ENCODE assay signal across 8 cellular contexts in the genomic region with DNA sequence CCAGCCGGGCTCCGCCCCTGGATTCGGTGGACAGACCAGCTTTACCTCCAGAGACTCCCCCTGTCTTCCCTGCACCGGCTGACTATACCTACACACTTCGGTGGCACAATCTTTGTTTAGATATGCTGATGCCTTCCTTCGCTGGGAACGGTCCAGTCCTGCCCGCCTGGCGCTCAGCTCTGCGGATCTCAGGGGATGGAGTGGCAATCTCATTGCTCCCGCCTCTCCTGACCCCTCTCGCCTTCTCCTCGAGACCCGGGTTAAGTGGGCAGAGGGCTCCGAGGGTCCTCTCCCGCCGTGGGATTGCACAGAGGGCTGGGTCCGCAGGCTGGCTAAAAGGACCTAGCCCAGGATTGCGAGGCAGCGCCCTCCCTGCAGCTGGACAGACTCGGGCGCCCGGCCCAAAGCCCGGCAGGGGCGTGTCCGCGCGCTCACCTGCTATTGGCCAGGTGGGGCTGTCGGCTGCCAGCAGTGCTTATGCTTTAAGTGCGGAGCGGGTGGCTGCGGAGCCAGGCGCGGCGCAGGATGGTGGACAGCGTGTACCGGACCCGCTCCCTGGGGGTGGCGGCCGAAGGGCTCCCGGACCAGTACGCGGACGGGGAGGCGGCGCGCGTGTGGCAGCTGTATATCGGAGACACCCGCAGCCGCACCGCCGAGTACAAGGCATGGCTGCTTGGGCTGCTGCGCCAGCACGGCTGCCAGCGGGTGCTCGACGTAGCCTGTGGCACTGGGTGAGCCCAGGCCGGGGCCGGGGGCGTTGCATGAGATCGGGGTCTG. TPM values are rescaled to one million over a fixed set of nuclear protein-coding genes. Genes with fewer than 3 reads are reported as not detected.
DNase-seq lines count a peak whose midpoint lies in the region; ATAC-seq and TF ChIP-seq lines count a peak whose summit lies in the region.

Gene GNMT (plus strand): TSS at position 512 of the 777 bp plus-strand sequence. CDS start 14 bp downstream, at position 526.

- H3K9me3 ChIP-seq in SK-N-SH (no peaks in the 10 kb centered on the region), spleen (no peaks in the 10 kb centered on the region)

- peaks cover 0 to 15% of the 10 kb centered on the region in 2 experiments for H3K36me3 ChIP-seq in SK-N-SH (replicated peaks in 1 of 2; ENCODE audit: control insufficient read depth in 1 of 2, insufficient read depth in 2 of 2, low read length in 1 of 2)
- H3K36me3 ChIP-seq in spleen, result peaks cover 0 to 38% (median 24%) of the 10 kb centered on the region in 6 donors

- in situ Hi-C loops in T47D (cut with HindIII; ENCODE audit: low pct_unique_long_range_greater_than_20kb, low sequenced_read_pairs), result no loop called here

- H3K9me2 ChIP-seq in SK-N-SH, result no peaks in the 10 kb centered on the region

- H2AFZ ChIP-seq in SK-N-SH (ENCODE audit: low read depth), result no peak within 1 kb of the TSS

- no peak within 1 kb of the TSS for H3K9ac ChIP-seq in SK-N-SH

- H3K4me3 ChIP-seq in SK-N-SH (ENCODE audit: low read depth in 2 of 2, low read length in 1 of 2) (peak within 1 kb of the TSS in 1 of 2 experiments; percentile 34; a peak in 2 of 4 replicates), spleen (peak within 1 kb of the TSS; percentile 42 to 71 (median 48))

- H3K4me1 ChIP-seq in SK-N-SH (ENCODE audit: control insufficient read depth in 1 of 2, insufficient read depth in 2 of 2, low read depth in 1 of 2, low read length in 1 of 2) (peaks cover 0 to 7% of the 10 kb centered on the region in 2 experiments; a peak in 1 of 4 replicates), spleen (peaks cover 11 to 21% (median 19%) of the 10 kb centered on the region in 6 donors)

- DNase-seq in activated T-cell treated with anti-CD3 and anti-CD28 coated beads for 1 hour (ENCODE audit: low read depth), result peak; percentile 27
- DNase-seq in activated T-cell treated with anti-CD3 and anti-CD28 coated beads for 4 hours, result no peak
- peak; percentile 84 for DNase-seq in SK-N-SH
- peak; percentile 83 to 85 for DNase-seq in T47D (ENCODE audit: low read depth in 1 of 2, low spot score in 1 of 2)
- DNase-seq in iris pigment epithelial cell (ENCODE audit: low read depth), result peak; percentile 25
- peak; percentile 89 for DNase-seq in spleen

- POLR2A ChIA-PET in SK-N-SH (lab: Yijun Ruan, JAX), result interaction anchor here (1.0 to 1.5 kb wide), 3 partner anchors 14 to 31 kb away, joined by 3 to 5 read pairs (median 4); partner anchors contain the start of genes CNPY3 and PEX6

- no peaks in the 10 kb centered on the region for H4K20me1 ChIP-seq in SK-N-SH (ENCODE audit: insufficient read depth)

- H3F3A ChIP-seq in SK-N-SH (replicated peaks; ENCODE audit: insufficient read depth), result no peaks in the 10 kb centered on the region

- no peak for TF ChIP-seq EP300 in SK-N-SH (IDR thresholded peaks at IDR 0.05; ENCODE audit: borderline replicate concordance in 1 of 2, low read depth in 1 of 2, low read length in 1 of 2)

- H3K27me3 ChIP-seq in SK-N-SH (ENCODE audit: insufficient read depth), result no peaks in the 10 kb centered on the region
- peaks cover 0 to 13% (median 0%) of the 10 kb centered on the region in 7 donors for H3K27me3 ChIP-seq in spleen (replicated peaks in 1 of 7)

- TF ChIP-seq RAD21 in SK-N-SH (IDR thresholded peaks at IDR 0.05; ENCODE audit: low read length), result no peak

- TF ChIP-seq CTCF in SK-N-SH (IDR thresholded peaks at IDR 0.05) (no peak), spleen (IDR thresholded peaks at IDR 0.05 in 8 of 11, conservative IDR thresholded peaks at IDR 0.05 in 3 of 11) (no peak)

- H3K4me2 ChIP-seq in SK-N-SH, result no peak within 1 kb of the TSS; the same call in 1 of the 2 replicates

- CTCF ChIA-PET in SK-N-SH (lab: Yijun Ruan, JAX), result interaction anchor here (1.1 to 1.2 kb wide), 2 partner anchors 75 to 170 kb away, joined by 3 read pairs; no protein-coding TSS in a partner anchor

- no peaks in the 10 kb centered on the region for H3K79me2 ChIP-seq in SK-N-SH (ENCODE audit: insufficient read depth)

- ATAC-seq in GM18858 (IDR thresholded peaks at IDR 0.05; ENCODE audit: unreplicated experiment) (no peak), GM21367 (IDR thresholded peaks at IDR 0.05; ENCODE audit: unreplicated experiment) (no peak)

- no peak for TF ChIP-seq POLR2A in spleen (IDR thresholded peaks at IDR 0.05)

- 58% methylated on average over 23 of the region's 62 CpGs for WGBS in SK-N-SH (ENCODE audit: low lambda C conversion rate)
- WGBS in spleen, 5 donors, result 3 to 11% (median 4%) methylated on average over 38 to 62 of the region's 62 CpGs

- H3K27ac ChIP-seq in SK-N-SH (ENCODE audit: low read depth in 2 of 2, low read length in 1 of 2) (no peak within 1 kb of the TSS), spleen (peak within 1 kb of the TSS in 1 of 8 donors; percentile 4)

- intact Hi-C loops in spleen (cut with DNase I; ENCODE audit: low total_unique reads), result no loop called here

TF ChIP-seq in SK-N-SH, 30 proteins besides CTCF, POLR2A, EP300 and RAD21:
- no peak for TF ChIP-seq ELF1 (IDR thresholded peaks at IDR 0.05)

RNA-seq across cellular contexts. Expression of gene GNMT, which starts in this region (rescaled TPM):
- polyA plus RNA-seq in SK-N-SH (2012; rRNA removed), result 1.4 and 2.0 TPM in 2 replicates
- polyA plus RNA-seq in SK-N-SH (2012; cell fraction: cytosol; rRNA removed), result 0.48 and 0.56 TPM in 2 replicates
- polyA plus RNA-seq in SK-N-SH (2012; cell fraction: nucleus; rRNA removed), result 11.9 and 12.7 TPM in 2 replicates
- 1 to 10 TPM in 6 of 7 donors, under 1 TPM in 1; 0.68 to 3.0 (median 2.0) TPM for total RNA-seq in spleen
- 1 to 10 TPM; 1.2 to 2.3 (median 1.4) TPM for polyA plus RNA-seq in spleen
